21 cellular contexts compared by ENCODE assay signal in the genomic region with DNA sequence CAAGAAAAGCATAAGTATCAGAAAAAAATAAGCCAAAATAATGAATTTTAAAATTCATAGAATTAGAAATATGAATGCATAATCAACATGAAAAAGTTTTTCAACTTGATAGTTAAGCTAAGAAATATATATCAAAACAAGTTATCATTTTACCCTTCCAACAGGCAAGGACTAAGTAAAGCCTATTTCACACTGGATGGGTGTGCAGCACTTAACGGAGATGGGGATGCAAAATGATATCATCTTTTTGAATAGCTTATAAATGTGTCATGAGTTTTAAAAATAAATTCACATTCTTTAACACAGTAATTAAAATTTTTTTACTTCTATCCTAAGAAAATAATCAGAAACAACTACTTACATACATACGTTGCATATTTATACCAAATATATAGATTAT.
"Had no signal": no experiment of that assay in that cellular context is flagged by ENCODE, and none has a peak within 500 bp of the region (broad histone marks: within the 10 kb centered on the region; RNA-seq: fewer than 3 reads in every experiment).

No MANE protein-coding gene starts in this region.

- H3K79me2 ChIP-seq: parathyroid adenoma had no signal

- H3K9me3 ChIP-seq: gastroesophageal sphincter, right lobe of liver, tibial artery had no signal

- H3K4me3 ChIP-seq: gastroesophageal sphincter had no signal

- H3K27ac ChIP-seq: parathyroid adenoma, right lobe of liver had no signal

- DNase-seq: activated CD4-positive, alpha-beta memory T cell treated with anti-CD3 and anti-CD28 coated beads for 36 hours; activated CD4-positive, alpha-beta T cell treated with anti-CD3 and anti-CD28 coated beads for 48 hours; activated effector memory CD4-positive, alpha-beta T cell treated with anti-CD3 and anti-CD28 coated beads, Interleukin-2, amount 50 U/mL, for 16 hours; activated naive CD4-positive, alpha-beta T cell treated with anti-CD3 and anti-CD28 coated beads, Interleukin-2, amount 10 ng/mL, durations not matched to agents 7 days and 5 days; activated T-cell treated with anti-CD3 and anti-CD28 coated beads, Interleukin-2, amount 50 U/mL, for 72 hours; anterior cingulate cortex; dermis blood vessel endothelial cell; effector CD8-positive, alpha-beta T cell; erythroblast; head of caudate nucleus; islet precursor cell; left cardiac atrium; nephron progenitor cell; right lobe of liver; small intestine; stimulated activated CD4-positive, alpha-beta T cell treated with anti-CD3 and anti-CD28 coated beads, Interleukin-2, amount 100 ng/mL, for 24 hours; stimulated activated naive CD8-positive, alpha-beta T cell treated with anti-CD3 and anti-CD28 coated beads, Interleukin-15, amount 100 ng/mL, for 72 hours; tibial artery had no signal

- H3K27me3 ChIP-seq: gastroesophageal sphincter, right lobe of liver, tibial artery had no signal

- H2AFZ ChIP-seq: parathyroid adenoma had no signal

- ATAC-seq: activated T-cell treated with anti-CD3 and anti-CD28 coated beads, Interleukin-2, amount 50 U/mL, for 72 hours; gastroesophageal sphincter; left cardiac atrium; right lobe of liver; stimulated activated effector memory CD8-positive, alpha-beta T cell treated with anti-CD3 and anti-CD28 coated beads, Interleukin-12 subunit alpha, Interleukin-12 subunit beta, amount 100 ng/mL, for 72 hours; stimulated activated naive CD8-positive, alpha-beta T cell treated with anti-CD3 and anti-CD28 coated beads, Interleukin-15, amount 100 ng/mL, for 72 hours had no signal

- H3K9ac ChIP-seq: parathyroid adenoma had no signal
